21 cellular contexts compared by ENCODE assay signal in genomic region chr4:42578187-42578586, GRCh38.
DNase-seq lines count a peak whose midpoint lies in the region; ATAC-seq, FAIRE-seq and TF ChIP-seq lines count a peak whose summit lies in the region.
"Had no signal": no experiment of that assay in that cellular context is flagged by ENCODE, and none has a peak within 500 bp of the region (broad histone marks: within the 10 kb centered on the region; RNA-seq: fewer than 3 reads in every experiment).

No MANE protein-coding gene starts in this region.

- H3F3A ChIP-seq in Loucy (ENCODE audit: low read depth): no peaks in the 10 kb centered on the region

- TF ChIP-seq CTCF in BE2C (IDR thresholded peaks at IDR 0.05; ENCODE audit: low read depth, low read length): peak; percentile 28
- peak; percentile 44 for TF ChIP-seq CTCF in Loucy (conservative IDR thresholded peaks at IDR 0.05; ENCODE audit: low read length)
- TF ChIP-seq CTCF in epithelial cell of proximal tubule (conservative IDR thresholded peaks at IDR 0.05; ENCODE audit: low read depth, low read length): peak; percentile 17

- DNase-seq in BE2C (no peak), GM12891 (ENCODE audit: insufficient read length, low spot score) (no peak), epithelial cell of proximal tubule (ENCODE audit: low read depth) (no peak), caudate nucleus (lab: John Stamatoyannopoulos, UW) (no peak), posterior cingulate gyrus (no peak), NCI-H82 (lab: John Stamatoyannopoulos, UW) (no peak)
- DNase-seq: ACHN; AML-193; CD4-positive, alpha-beta memory T cell; DMS79; GDM1; MV-4-11; NCI-H1436 treated with DMSO at 0.1 percent for 48 hours; NCI-H2081; NCI-H510A; SHP77 treated with DMSO at 0.1 percent for 48 hours had no signal

- TF ChIP-seq POLR2A in GM12891 (IDR thresholded peaks at IDR 0.05; ENCODE audit: low read depth, low read length): no peak

- H3K4me3 ChIP-seq in BE2C (ENCODE audit: low read depth, low read length): no peak overlapping the region
- H3K4me3 ChIP-seq in Loucy (ENCODE audit: low read length, poor library complexity, severe bottlenecking): no peak overlapping the region
- H3K4me3 ChIP-seq in epithelial cell of proximal tubule (ENCODE audit: low read depth, low read length): no peak overlapping the region

- no peaks in the 10 kb centered on the region for H3K79me2 ChIP-seq in Loucy (ENCODE audit: insufficient read depth, low read length)

- H3K9me3 ChIP-seq in BE2C: no peaks in the 10 kb centered on the region
- no peaks in the 10 kb centered on the region for H3K9me3 ChIP-seq in Loucy (ENCODE audit: insufficient read depth, low read depth, low read length)

- H3K4me1 ChIP-seq in BE2C (peaks cover 3% of the 10 kb centered on the region; the same call in 1 of the 2 replicates), Loucy (ENCODE audit: insufficient read depth, low read length, poor library complexity, severe bottlenecking) (no peaks in the 10 kb centered on the region)

- H3K27ac ChIP-seq in caudate nucleus (ENCODE audit: low read depth, low read length): no peak overlapping the region

- H2AFZ ChIP-seq in Loucy (ENCODE audit: low read length): no peak overlapping the region

- intact Hi-C loops in posterior cingulate gyrus (cut with DNase I): no loop called here

- ATAC-seq in GM21529 (IDR thresholded peaks at IDR 0.05; ENCODE audit: unreplicated experiment): no peak

- H3K4me2 ChIP-seq in Loucy (ENCODE audit: low read depth, low read length, poor library complexity, severe bottlenecking): no peak overlapping the region

- H3K9ac ChIP-seq in Loucy (ENCODE audit: low read depth, low read length, poor library complexity, severe bottlenecking): no peak overlapping the region

- H4K20me1 ChIP-seq in Loucy (ENCODE audit: insufficient read depth, low read length, poor library complexity, severe bottlenecking): no peaks in the 10 kb centered on the region

- H3K9me2 ChIP-seq in Loucy (replicated peaks; ENCODE audit: low read depth, low read length): no peaks in the 10 kb centered on the region

- H3K27me3 ChIP-seq in BE2C (no peaks in the 10 kb centered on the region), Loucy (ENCODE audit: insufficient read depth, low read length, poor library complexity, severe bottlenecking) (no peaks in the 10 kb centered on the region)

- peaks cover 26% of the 10 kb centered on the region for H3K36me3 ChIP-seq in BE2C
- H3K36me3 ChIP-seq in Loucy (ENCODE audit: insufficient read depth, low read length): peaks cover 23% of the 10 kb centered on the region; the same call in 1 of the 2 replicates

- peak; percentile 40 for FAIRE-seq in GM12891 (lab: Jason Lieb, UNC)
- FAIRE-seq: GM12892, H54, HTR-8/SVneo had no signal

TF ChIP-seq in GM12891, 5 proteins besides CTCF, POLR2A, EP300 and RAD21:
- no peak for TF ChIP-seq POLR2AphosphoS5 (IDR thresholded peaks at IDR 0.05; ENCODE audit: low read depth, low read length)
- TF ChIP-seq SPI1 (IDR thresholded peaks at IDR 0.05; ENCODE audit: low read depth, low read length): no peak
- no peak for TF ChIP-seq PAX5 (IDR thresholded peaks at IDR 0.05; ENCODE audit: insufficient read depth, low read length, severe bottlenecking)
- TF ChIP-seq POU2F2 (IDR thresholded peaks at IDR 0.05; ENCODE audit: low read depth, low read length): no peak
- no peak for TF ChIP-seq TAF1 (IDR thresholded peaks at IDR 0.05; ENCODE audit: low read depth, low read length)
